In the genomic region with DNA sequence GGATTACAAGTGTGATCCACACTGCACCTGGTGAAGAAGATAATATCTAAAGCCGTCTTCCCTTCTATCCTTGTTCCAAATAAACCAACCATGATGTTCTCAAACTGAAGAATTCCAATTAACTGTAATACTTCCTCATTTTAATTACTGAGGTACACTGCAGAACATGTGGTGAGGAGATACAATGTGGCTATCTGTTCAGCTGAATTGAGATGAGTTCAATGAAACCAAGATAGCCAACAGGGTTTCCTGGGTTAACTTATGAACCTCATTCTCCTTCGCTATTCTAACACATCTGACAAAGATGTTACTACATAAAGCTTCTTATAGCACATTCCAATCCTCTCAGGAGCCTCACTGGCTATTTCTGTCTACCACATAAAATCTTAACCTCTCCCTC, we compare ENCODE assay signal across 37 cellular contexts.
"Had no signal": no experiment of that assay in that cellular context is flagged by ENCODE, and none has a peak within 500 bp of the region (broad histone marks: within the 10 kb centered on the region; RNA-seq: fewer than 3 reads in every experiment).

No MANE protein-coding gene starts in this region.

- H3K9me3 ChIP-seq: adrenal gland, ascending aorta, body of pancreas, breast epithelium had no signal

- H3K36me3 ChIP-seq: adrenal gland, ascending aorta, brain microvascular endothelial cell, breast epithelium, cardiac muscle cell had no signal

- H3K27ac ChIP-seq: adrenal gland, ascending aorta, body of pancreas, brain microvascular endothelial cell, breast epithelium, cardiac muscle cell had no signal

- ATAC-seq: activated naive CD4-positive, alpha-beta T cell treated with anti-CD3 and anti-CD28 coated beads, Interleukin-2, amount 50 U/mL, for 72 hours; activated naive CD8-positive, alpha-beta T cell treated with anti-CD3 and anti-CD28 coated beads, Interleukin-2, amount 50 U/mL, for 24 hours; activated T-cell treated with anti-CD3 and anti-CD28 coated beads, Interleukin-2, amount 50 U/mL, for 4 hours; activated T-cell treated with anti-CD3 and anti-CD28 coated beads, Interleukin-2, amount 50 U/mL, for 72 hours; activated T-helper 17 cell treated with anti-CD3 and anti-CD28 coated beads, Interleukin-2, amount 50 U/mL, for 72 hours; body of pancreas had no signal

- H3K4me3 ChIP-seq: adrenal gland, ascending aorta, body of pancreas, breast epithelium, cardiac muscle cell had no signal

- H3K36me3 Mint-ChIP-seq: activated naive CD4-positive, alpha-beta T cell treated with anti-CD3 and anti-CD28 coated beads, Interleukin-2, amount 10 ng/mL, durations not matched to agents 7 days and 5 days; activated naive CD4-positive, alpha-beta T cell treated with anti-CD3 and anti-CD28 coated beads, Interleukin-2, amount 50 U/mL, for 24 hours; activated naive CD4-positive, alpha-beta T cell treated with anti-CD3 and anti-CD28 coated beads, Interleukin-2, amount 50 U/mL, for 72 hours; activated naive CD8-positive, alpha-beta T cell; activated naive CD8-positive, alpha-beta T cell treated with anti-CD3 and anti-CD28 coated beads for 36 hours; activated naive CD8-positive, alpha-beta T cell treated with anti-CD3 and anti-CD28 coated beads, Interleukin-2, amount 10 ng/mL, durations not matched to agents 7 days and 5 days; brain had no signal

- H3K9me3 Mint-ChIP-seq: activated naive CD4-positive, alpha-beta T cell treated with anti-CD3 and anti-CD28 coated beads for 36 hours; activated naive CD4-positive, alpha-beta T cell treated with anti-CD3 and anti-CD28 coated beads, Interleukin-2, amount 10 ng/mL, durations not matched to agents 7 days and 5 days; activated naive CD4-positive, alpha-beta T cell treated with anti-CD3 and anti-CD28 coated beads, Interleukin-2, amount 50 U/mL, for 24 hours; activated naive CD4-positive, alpha-beta T cell treated with anti-CD3 and anti-CD28 coated beads, Interleukin-2, amount 50 U/mL, for 72 hours; activated naive CD8-positive, alpha-beta T cell treated with anti-CD3 and anti-CD28 coated beads for 36 hours; activated naive CD8-positive, alpha-beta T cell treated with anti-CD3 and anti-CD28 coated beads, Interleukin-2, amount 10 ng/mL, durations not matched to agents 7 days and 5 days; activated naive CD8-positive, alpha-beta T cell treated with anti-CD3 and anti-CD28 coated beads, Interleukin-2, amount 50 U/mL, for 24 hours; activated T-cell treated with anti-CD3 and anti-CD28 coated beads, Interleukin-2, amount 50 U/mL, for 24 hours; activated T-cell treated with anti-CD3 and anti-CD28 coated beads, Interleukin-2, amount 50 U/mL, for 4 hours; activated T-cell treated with anti-CD3 and anti-CD28 coated beads, Interleukin-2, amount 50 U/mL, for 72 hours; activated T-helper 17 cell treated with anti-CD3 and anti-CD28 coated beads, Interleukin-2, amount 50 U/mL, for 72 hours; activated T-helper 2 cell treated with anti-CD3 and anti-CD28 coated beads, Interferon-gamma antibody, Interleukin-2, Interleukin-4, amounts not matched to agents 10 μg/mL and 5 μg/mL and 100 μg/mL, durations not matched to agents 14 hours and 24 hours and 36 hours; brain; central memory CD8-positive, alpha-beta T cell had no signal

- H3K27ac Mint-ChIP-seq: activated naive CD4-positive, alpha-beta T cell treated with anti-CD3 and anti-CD28 coated beads for 36 hours; activated naive CD4-positive, alpha-beta T cell treated with anti-CD3 and anti-CD28 coated beads, Interleukin-2, amount 10 ng/mL, durations not matched to agents 7 days and 5 days; activated naive CD4-positive, alpha-beta T cell treated with anti-CD3 and anti-CD28 coated beads, Interleukin-2, amount 50 U/mL, for 24 hours; activated naive CD4-positive, alpha-beta T cell treated with anti-CD3 and anti-CD28 coated beads, Interleukin-2, amount 50 U/mL, for 72 hours; activated naive CD8-positive, alpha-beta T cell; activated naive CD8-positive, alpha-beta T cell treated with anti-CD3 and anti-CD28 coated beads for 36 hours; activated naive CD8-positive, alpha-beta T cell treated with anti-CD3 and anti-CD28 coated beads, Interleukin-2, amount 10 ng/mL, durations not matched to agents 7 days and 5 days; activated naive CD8-positive, alpha-beta T cell treated with anti-CD3 and anti-CD28 coated beads, Interleukin-2, amount 50 U/mL, for 24 hours; activated T-cell treated with anti-CD3 and anti-CD28 coated beads, Interleukin-2, amount 50 U/mL, for 24 hours; activated T-cell treated with anti-CD3 and anti-CD28 coated beads, Interleukin-2, amount 50 U/mL, for 72 hours; activated T-helper 17 cell treated with anti-CD3 and anti-CD28 coated beads, Interleukin-2, amount 50 U/mL, for 72 hours; activated T-helper 2 cell treated with anti-CD3 and anti-CD28 coated beads, Interferon-gamma antibody, Interleukin-2, Interleukin-4, amounts not matched to agents 10 μg/mL and 5 μg/mL and 100 μg/mL, durations not matched to agents 14 hours and 24 hours and 36 hours; brain had no signal

- H3K4me3 Mint-ChIP-seq: activated naive CD4-positive, alpha-beta T cell treated with anti-CD3 and anti-CD28 coated beads for 36 hours; activated naive CD4-positive, alpha-beta T cell treated with anti-CD3 and anti-CD28 coated beads, Interleukin-2, amount 10 ng/mL, durations not matched to agents 7 days and 5 days; activated naive CD4-positive, alpha-beta T cell treated with anti-CD3 and anti-CD28 coated beads, Interleukin-2, amount 50 U/mL, for 24 hours; activated naive CD8-positive, alpha-beta T cell; activated naive CD8-positive, alpha-beta T cell treated with anti-CD3 and anti-CD28 coated beads for 36 hours; activated naive CD8-positive, alpha-beta T cell treated with anti-CD3 and anti-CD28 coated beads, Interleukin-2, amount 10 ng/mL, durations not matched to agents 7 days and 5 days; activated naive CD8-positive, alpha-beta T cell treated with anti-CD3 and anti-CD28 coated beads, Interleukin-2, amount 50 U/mL, for 24 hours; activated T-cell treated with anti-CD3 and anti-CD28 coated beads, Interleukin-2, amount 50 U/mL, for 24 hours; activated T-cell treated with anti-CD3 and anti-CD28 coated beads, Interleukin-2, amount 50 U/mL, for 4 hours; activated T-cell treated with anti-CD3 and anti-CD28 coated beads, Interleukin-2, amount 50 U/mL, for 72 hours; activated T-helper 17 cell treated with anti-CD3 and anti-CD28 coated beads, Interleukin-2, amount 50 U/mL, for 72 hours; brain; central memory CD8-positive, alpha-beta T cell had no signal

- H3K4me1 Mint-ChIP-seq: activated naive CD4-positive, alpha-beta T cell treated with anti-CD3 and anti-CD28 coated beads, Interleukin-2, amount 10 ng/mL, durations not matched to agents 7 days and 5 days; activated naive CD4-positive, alpha-beta T cell treated with anti-CD3 and anti-CD28 coated beads, Interleukin-2, amount 50 U/mL, for 24 hours; activated naive CD8-positive, alpha-beta T cell treated with anti-CD3 and anti-CD28 coated beads for 36 hours; activated naive CD8-positive, alpha-beta T cell treated with anti-CD3 and anti-CD28 coated beads, Interleukin-2, amount 10 ng/mL, durations not matched to agents 7 days and 5 days; activated naive CD8-positive, alpha-beta T cell treated with anti-CD3 and anti-CD28 coated beads, Interleukin-2, amount 50 U/mL, for 24 hours; activated T-helper 17 cell treated with anti-CD3 and anti-CD28 coated beads, Interleukin-2, amount 50 U/mL, for 72 hours; brain; central memory CD8-positive, alpha-beta T cell had no signal

- H3K4me1 ChIP-seq: adrenal gland, ascending aorta, body of pancreas, breast epithelium had no signal

- DNase-seq: activated effector memory CD4-positive, alpha-beta T cell treated with anti-CD3 and anti-CD28 coated beads, Interleukin-2, amount 50 U/mL, for 16 hours; activated effector memory CD4-positive, alpha-beta T cell treated with Interleukin-2 at 50 U/mL for 16 hours; activated gamma-delta T cell; activated gamma-delta T cell treated with Interleukin-2 at 50 U/mL for 16 hours; activated naive CD4-positive, alpha-beta T cell; activated naive CD4-positive, alpha-beta T cell treated with anti-CD3 and anti-CD28 coated beads for 36 hours; activated naive CD4-positive, alpha-beta T cell treated with anti-CD3 and anti-CD28 coated beads, Interleukin-2, amount 10 ng/mL, durations not matched to agents 7 days and 5 days; activated naive CD4-positive, alpha-beta T cell treated with anti-CD3 and anti-CD28 coated beads, Interleukin-2, amount 50 U/mL, for 16 hours; activated naive CD4-positive, alpha-beta T cell treated with Interleukin-2 at 50 U/mL for 16 hours; activated naive CD8-positive, alpha-beta T cell treated with anti-CD3 and anti-CD28 coated beads for 36 hours; activated naive CD8-positive, alpha-beta T cell treated with anti-CD3 and anti-CD28 coated beads, Interleukin-2, amount 10 ng/mL, durations not matched to agents 7 days and 5 days; activated naive CD8-positive, alpha-beta T cell treated with anti-CD3 and anti-CD28 coated beads, Interleukin-2, amount 50 U/mL, for 24 hours; activated T-cell treated with anti-CD3 and anti-CD28 coated beads, Interleukin-2, amount 50 U/mL, for 1 hour; activated T-cell treated with anti-CD3 and anti-CD28 coated beads, Interleukin-2, amount 50 U/mL, for 24 hours; activated T-cell treated with anti-CD3 and anti-CD28 coated beads, Interleukin-2, amount 50 U/mL, for 4 hours; activated T-cell treated with anti-CD3 and anti-CD28 coated beads, Interleukin-2, amount 50 U/mL, for 48 hours; activated T-cell treated with anti-CD3 and anti-CD28 coated beads, Interleukin-2, amount 50 U/mL, for 72 hours; adrenal gland; amniotic stem cell; amygdala; anterior cingulate cortex; aorta; body of pancreas; brain microvascular endothelial cell; caudate nucleus; central memory CD4-positive, alpha-beta T cell; cerebellar nuclear complex had no signal

- H3K27me3 ChIP-seq: adrenal gland, ascending aorta, body of pancreas, brain microvascular endothelial cell, breast epithelium, cardiac muscle cell had no signal
